Comparison of ENCODE assay signal across 8 cellular contexts in genomic region chr1:235327559-235328270, GRCh38. TPM values are rescaled to one million over a fixed set of nuclear protein-coding genes. Genes with fewer than 3 reads are reported as not detected.
DNase-seq lines count a peak whose midpoint lies in the region; ATAC-seq, FAIRE-seq and TF ChIP-seq lines count a peak whose summit lies in the region.

ARID4B (minus strand) TSS chr1:235328179; CDS start chr1:235326919, 1,260 bp downstream.

- BruUV-seq in PC-9 (replicated peaks; lab: Mats Ljungman, UMichigan) = TSS peak; percentile 50

- peaks cover 47% of the 10 kb centered on the region for H3K4me1 ChIP-seq in PC-9 (replicated peaks; ENCODE audit: insufficient read depth)
- peaks cover 6 to 36% of the 10 kb centered on the region in 2 donors for H3K4me1 ChIP-seq in kidney (ENCODE audit: control insufficient read depth in 1 of 2, insufficient read depth in 1 of 2, low read depth in 1 of 2, low read length in 2 of 2)

- H3K9me2 ChIP-seq in PC-9 (ENCODE audit: insufficient read depth) = peaks cover 5% of the 10 kb centered on the region; the same call in 1 of the 2 replicates

- in situ Hi-C loops in brain microvascular endothelial cell (cut with HindIII; ENCODE audit: low pct_ligation_motif_present, low sequenced_read_pairs) = no loop called here

- peaks cover 30% of the 10 kb centered on the region for H4K20me1 ChIP-seq in PC-9 (ENCODE audit: insufficient read depth)

- POLR2A ChIA-PET in PC-9 (lab: Charles Lee; ENCODE audit: unreplicated experiment) = interaction anchor here (0.5 to 0.8 kb wide), 8 partner anchors 11 to 1204 kb away, joined by 3 to 33 read pairs (median 6); no protein-coding TSS in a partner anchor

- peak within 1 kb of the TSS; percentile 85 for H3K9ac ChIP-seq in kidney (ENCODE audit: low read length in 2 of 2)

- H3K36me3 ChIP-seq in PC-9 (ENCODE audit: low read depth) = peaks cover 24% of the 10 kb centered on the region; the same call in 1 of the 2 replicates
- no peaks in the 10 kb centered on the region for H3K36me3 ChIP-seq in brain microvascular endothelial cell (replicated peaks)
- no peaks in the 10 kb centered on the region for H3K36me3 ChIP-seq in kidney (ENCODE audit: control insufficient read depth in 1 of 2, insufficient read depth in 2 of 2, low read length in 2 of 2)

- peak within 1 kb of the TSS; percentile 94 for H3K4me2 ChIP-seq in PC-9

- peak; percentile 32 to 71 (median 66) for DNase-seq in activated naive CD4-positive, alpha-beta T cell (lab: John Stamatoyannopoulos, UW)
- DNase-seq in activated naive CD4-positive, alpha-beta T cell treated with Interleukin-2 at 50 U/mL for 16 hours = no peak
- DNase-seq in PC-9 = peak; percentile 13 to 44
- no peak for DNase-seq in brain microvascular endothelial cell
- peak; percentile 96 for DNase-seq in kidney
- peak in 2 of 3 donors; percentile 29 to 40 for DNase-seq in stimulated activated CD4-positive, alpha-beta T cell treated with anti-CD3 and anti-CD28 coated beads, TNF-alpha, amount 100 ng/mL, for 48 hours (ENCODE audit: low read depth in 3 of 3)
- DNase-seq in NAMALWA (ENCODE audit: low spot score) = no peak

- H3K79me2 ChIP-seq in PC-9 (ENCODE audit: low read depth) = peaks cover 89% of the 10 kb centered on the region

- H3K4me3 ChIP-seq in PC-9 = peak within 1 kb of the TSS; percentile 89
- peak within 1 kb of the TSS; percentile 94 for H3K4me3 ChIP-seq in brain microvascular endothelial cell (ENCODE audit: low read depth, low read length)
- H3K4me3 ChIP-seq in kidney (ENCODE audit: low read length in 2 of 2) = peak within 1 kb of the TSS; percentile 99

- CTCF ChIA-PET in PC-9 (lab: Charles Lee) = interaction anchor here (0.9 to 1.1 kb wide), 2 partner anchors 88 to 89 kb away, joined by 3 to 5 read pairs; no protein-coding TSS in a partner anchor

- H3K27ac ChIP-seq in PC-9 (peak within 1 kb of the TSS; percentile 79), brain microvascular endothelial cell (peak within 1 kb of the TSS; percentile 96), kidney (ENCODE audit: low read depth in 2 of 2, low read length in 2 of 2) (peak within 1 kb of the TSS; percentile 93 to 98)

- H3K27me3 ChIP-seq in PC-9 (ENCODE audit: insufficient read depth, low read depth) = no peaks in the 10 kb centered on the region
- no peaks in the 10 kb centered on the region for H3K27me3 ChIP-seq in brain microvascular endothelial cell (replicated peaks)

- H3K9me3 ChIP-seq in PC-9 (ENCODE audit: insufficient read depth, low read depth) (no peaks in the 10 kb centered on the region), kidney (ENCODE audit: control insufficient read depth in 1 of 2, low read length in 2 of 2) (no peaks in the 10 kb centered on the region)

- H2AFZ ChIP-seq in PC-9 = peak within 1 kb of the TSS; percentile 74

- ATAC-seq in HG02943 (IDR thresholded peaks at IDR 0.05; ENCODE audit: low read depth, unreplicated experiment) = peak; percentile 2

- FAIRE-seq in kidney (lab: Jason Lieb, UNC) = no peak

- intact Hi-C loops in PC-9 (cut with micrococcal nuclease; ENCODE audit: unreplicated experiment) (loop anchor here (1.0 to 10.0 kb wide), 9 partner anchors 31 to 955 kb away; partner anchors contain the start of genes B3GALNT2, COA6, RBM34 and TBCE), kidney (cut with DNase I) (no loop called here)

- peaks cover 16% of the 10 kb centered on the region for H3F3A ChIP-seq in PC-9 (ENCODE audit: insufficient read depth, low read depth)

- TF ChIP-seq CTCF in PC-9 (conservative IDR thresholded peaks at IDR 0.05) (no peak), brain microvascular endothelial cell (IDR thresholded peaks at IDR 0.05; ENCODE audit: low read depth, low read length, missing control alignments) (no peak), kidney (IDR thresholded peaks at IDR 0.05; ENCODE audit: borderline replicate concordance, extremely low read depth, insufficient read depth) (no peak)

RNA-seq across cellular contexts. Expression of gene ARID4B, which starts in this region (rescaled TPM):
- total RNA-seq in PC-9 (2021) (42.6 and 47.1 TPM in 2 replicates), kidney (50.3 TPM)
- polyA plus RNA-seq in kidney (ENCODE audit: insufficient read depth, low read depth, low replicate concordance) = 6.6 TPM

Comparison
In these comparisons a context has a peak if more than half of its experiments do, and no peak if none do; other contexts are left out.
1. DNase-seq: peak in activated naive CD4-positive, alpha-beta T cell (4 of 4), PC-9 (2 of 2), kidney (single experiment) and stimulated activated CD4-positive, alpha-beta T cell treated with anti-CD3 and anti-CD28 coated beads, TNF-alpha, amount 100 ng/mL, for 48 hours (2 of 3); none in activated naive CD4-positive, alpha-beta T cell treated with Interleukin-2 at 50 U/mL for 16 hours (single experiment), brain microvascular endothelial cell (single experiment) and NAMALWA (single experiment).
2. Peak in every context shown above with its lines, with median percentiles within 50 percentile points of each other: H3K27ac ChIP-seq and H3K4me3 ChIP-seq.